In the genomic region with DNA sequence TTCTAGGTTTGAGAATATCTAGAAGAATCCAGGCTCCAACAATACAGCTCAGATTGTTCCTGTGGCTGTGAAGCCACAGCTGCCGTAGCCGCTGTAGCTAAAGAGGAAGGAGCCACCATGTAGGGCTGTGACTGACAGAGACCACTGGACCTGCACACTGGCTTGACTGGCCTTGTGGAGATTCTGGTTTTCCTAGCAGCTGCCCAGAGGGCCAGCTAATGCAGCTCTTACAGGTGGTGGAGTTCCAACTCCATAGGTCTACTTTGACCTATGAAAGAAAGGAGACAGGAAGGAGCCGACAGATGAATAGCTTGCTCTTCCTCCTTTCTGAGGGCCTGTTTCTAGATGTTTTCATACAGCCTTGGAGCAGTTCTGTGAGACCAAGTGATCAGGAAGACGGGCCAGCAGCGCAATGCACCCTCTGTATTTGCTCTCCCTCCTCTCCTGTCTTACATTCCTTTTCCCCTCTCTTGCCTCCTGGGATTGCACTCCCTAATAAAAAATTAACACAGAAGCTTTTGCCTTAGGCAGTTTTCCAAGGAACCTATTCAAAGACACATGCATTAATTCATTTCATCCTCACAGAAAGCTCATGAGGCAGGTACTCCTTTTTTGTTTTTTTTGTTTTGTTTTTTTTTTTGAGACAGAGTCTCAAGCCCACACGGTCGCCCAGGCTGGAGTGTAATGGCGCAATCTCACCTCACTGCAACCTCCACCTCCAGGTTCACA, we compare ENCODE assay signal across 11 cellular contexts. TPM values are rescaled to one million over a fixed set of nuclear protein-coding genes. Genes with fewer than 3 reads are reported as not detected.
A peak's percentile ranks its signal among the peaks of the same experiment; 100 is the strongest.
DNase-seq lines count a peak whose midpoint lies in the region; ATAC-seq and TF ChIP-seq lines count a peak whose summit lies in the region.
"Had no signal": no experiment of that assay in that cellular context is flagged by ENCODE, and none has a peak within 500 bp of the region (broad histone marks: within the 10 kb centered on the region; RNA-seq: fewer than 3 reads in every experiment).

No MANE protein-coding gene starts in this region.

- 76 to 77% methylated on average over 8 of the region's 8 CpGs for WGBS in esophagus squamous epithelium, 2 donors

- H3K27ac Mint-ChIP-seq in T-helper 17 cell: peak overlapping the region; percentile 96
- H3K27ac Mint-ChIP-seq in stimulated activated effector memory CD8-positive, alpha-beta T cell treated with anti-CD3 and anti-CD28 coated beads, Interleukin-12 subunit alpha, Interleukin-12 subunit beta, amount 100 ng/mL, for 72 hours: peak overlapping the region; percentile 93
- H3K27ac Mint-ChIP-seq: brain had no signal

- H3K9me3 ChIP-seq in T-helper 17 cell (ENCODE audit: control insufficient read depth, low read length, poor library complexity, severe bottlenecking) (no peaks in the 10 kb centered on the region), esophagus squamous epithelium (no peaks in the 10 kb centered on the region)
- H3K9me3 ChIP-seq: A549 had no signal

- peaks cover 4% of the 10 kb centered on the region for H3K9me3 Mint-ChIP-seq in stimulated activated effector memory CD8-positive, alpha-beta T cell treated with anti-CD3 and anti-CD28 coated beads, Interleukin-12 subunit alpha, Interleukin-12 subunit beta, amount 100 ng/mL, for 72 hours
- H3K9me3 Mint-ChIP-seq: brain had no signal

- H3K27ac ChIP-seq in esophagus squamous epithelium: no peak overlapping the region
- H3K27ac ChIP-seq: A549 had no signal

- peaks cover 13% of the 10 kb centered on the region for H3K4me1 Mint-ChIP-seq in T-helper 17 cell
- peaks cover 39% of the 10 kb centered on the region for H3K4me1 Mint-ChIP-seq in stimulated activated effector memory CD8-positive, alpha-beta T cell treated with anti-CD3 and anti-CD28 coated beads, Interleukin-12 subunit alpha, Interleukin-12 subunit beta, amount 100 ng/mL, for 72 hours
- H3K4me1 Mint-ChIP-seq: brain had no signal

- H3K4me3 Mint-ChIP-seq in T-helper 17 cell: peak overlapping the region; percentile 86
- H3K4me3 Mint-ChIP-seq in stimulated activated effector memory CD8-positive, alpha-beta T cell treated with anti-CD3 and anti-CD28 coated beads, Interleukin-12 subunit alpha, Interleukin-12 subunit beta, amount 100 ng/mL, for 72 hours: peak overlapping the region; percentile 63
- H3K4me3 Mint-ChIP-seq: brain had no signal

- no peak for TF ChIP-seq POLR2A in esophagus squamous epithelium (IDR thresholded peaks at IDR 0.05)

- H3K4me1 ChIP-seq in esophagus squamous epithelium: no peaks in the 10 kb centered on the region
- H3K4me1 ChIP-seq: A549 had no signal

- DNase-seq in activated CD4-positive, alpha-beta T cell treated with anti-CD3 and anti-CD28 coated beads for 48 hours: peak; percentile 24
- DNase-seq in activated CD4-positive, alpha-beta T cell treated with anti-CD3 and anti-CD28 coated beads for 1 hour: no peak
- DNase-seq in T-helper 17 cell (no peak), NCI-H1930 (lab: John Stamatoyannopoulos, UW) (no peak), esophagus squamous epithelium (lab: John Stamatoyannopoulos, UW) (no peak), NCI-H82 (lab: John Stamatoyannopoulos, UW) (no peak)
- DNase-seq in stimulated activated effector memory CD8-positive, alpha-beta T cell treated with anti-CD3 and anti-CD28 coated beads, Interleukin-12 subunit alpha, Interleukin-12 subunit beta, amount 100 ng/mL, for 72 hours (ENCODE audit: low spot score in 2 of 2): peak in 1 of 2 donors; percentile 65
- DNase-seq: H7 had no signal

- H3K27me3 Mint-ChIP-seq in T-helper 17 cell: peaks cover 6% of the 10 kb centered on the region

- H3K36me3 Mint-ChIP-seq in T-helper 17 cell (ENCODE audit: low read depth): no peaks in the 10 kb centered on the region
- H3K36me3 Mint-ChIP-seq in stimulated activated effector memory CD8-positive, alpha-beta T cell treated with anti-CD3 and anti-CD28 coated beads, Interleukin-12 subunit alpha, Interleukin-12 subunit beta, amount 100 ng/mL, for 72 hours: peaks cover 8% of the 10 kb centered on the region
- H3K36me3 Mint-ChIP-seq: brain had no signal

- H3K27me3 ChIP-seq in esophagus squamous epithelium: no peaks in the 10 kb centered on the region

- ATAC-seq in HG02973 (IDR thresholded peaks at IDR 0.05; ENCODE audit: unreplicated experiment) (peak; percentile 61), T-helper 17 cell (peak; percentile 57)
- ATAC-seq in stimulated activated effector memory CD8-positive, alpha-beta T cell treated with anti-CD3 and anti-CD28 coated beads, Interleukin-12 subunit alpha, Interleukin-12 subunit beta, amount 100 ng/mL, for 72 hours: peak; percentile 80
- ATAC-seq: A549 had no signal

- no peak overlapping the region for H3K4me3 ChIP-seq in esophagus squamous epithelium
- H3K4me3 ChIP-seq: A549 had no signal

- intact Hi-C loops in esophagus squamous epithelium (cut with DNase I): no loop called here

- H3K36me3 ChIP-seq in esophagus squamous epithelium: no peaks in the 10 kb centered on the region

- TF ChIP-seq CTCF in esophagus squamous epithelium (IDR thresholded peaks at IDR 0.05): no peak

RNA-seq across cellular contexts. Expression of a gene that starts 51.8 kb away (rescaled TPM):
- 1 to 10 TPM; 1.3 to 3.7 TPM for total RNA-seq in T-helper 17 cell
- total RNA-seq in esophagus squamous epithelium: 1 to 10 TPM; 2.6 to 6.9 (median 3.1) TPM
